Comparison of ENCODE assay signal across 7 cellular contexts in the genomic region with DNA sequence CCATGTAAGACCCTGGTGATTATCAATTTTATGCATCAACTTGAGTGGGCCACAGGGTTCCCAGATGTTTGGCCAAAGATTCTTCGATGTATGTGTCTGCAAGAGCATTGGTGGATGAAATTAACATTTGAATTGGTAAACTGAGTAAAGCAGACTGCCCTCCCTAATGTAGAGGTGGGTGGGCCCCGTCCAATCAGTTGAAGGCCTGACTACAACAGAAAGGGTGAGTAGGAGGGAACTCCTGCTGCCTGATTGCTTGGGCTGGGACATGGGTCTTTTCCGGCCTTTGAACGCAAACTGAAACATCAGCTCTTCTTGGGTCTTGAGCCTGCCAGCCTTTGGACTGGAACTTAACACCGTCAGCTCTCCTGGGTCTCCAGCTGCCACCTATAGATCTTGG.
"Had no signal": no experiment of that assay in that cellular context is flagged by ENCODE, and none has a peak within 500 bp of the region (broad histone marks: within the 10 kb centered on the region; RNA-seq: fewer than 3 reads in every experiment).

No MANE protein-coding gene starts in this region.

- ATAC-seq: HepG2 had no signal

- H3K27me3 Mint-ChIP-seq: IgD-negative memory B cell had no signal

- H3K9me3 Mint-ChIP-seq: IgD-negative memory B cell had no signal

- H3K27ac ChIP-seq: HL-60 had no signal

- DNase-seq: IMR-90, KBM-7, KG1 had no signal

- FAIRE-seq: HepG2, HTR-8/SVneo had no signal

- H3K27ac Mint-ChIP-seq: IgD-negative memory B cell had no signal
